8 cellular contexts compared by ENCODE assay signal in genomic region chr5:100535060-100536005, GRCh38. TPM values are rescaled to one million over a fixed set of nuclear protein-coding genes. Genes with fewer than 3 reads are reported as not detected.
DNase-seq lines count a peak whose midpoint lies in the region; ATAC-seq and TF ChIP-seq lines count a peak whose summit lies in the region.

FAM174A (plus strand) TSS chr5:100535374; CDS start chr5:100535531, 157 bp downstream.

- TF ChIP-seq CTCF in AG04450 (IDR thresholded peaks at IDR 0.05; ENCODE audit: low read depth, low read length): no peak

- TF ChIP-seq POLR2A in GM18951 (IDR thresholded peaks at IDR 0.05; ENCODE audit: extremely low read depth, insufficient read depth, insufficient read length): peak; percentile 71

- CTCF ChIA-PET in AG04450 (lab: Charles Lee): interaction anchor here (1.3 kb wide), 1 partner anchor 60 kb away, joined by 3 read pairs; no protein-coding TSS in a partner anchor

- ATAC-seq in HG03196 (IDR thresholded peaks at IDR 0.05; ENCODE audit: unreplicated experiment): peak; percentile 99

- peak within 1 kb of the TSS; percentile 83 for H3K4me3 ChIP-seq in AG04450 (ENCODE audit: low read depth, low read length)

- in situ Hi-C loops in GM18951 (cut with MboI; ENCODE audit: low sequenced_read_pairs, unreplicated experiment): no loop called here

- peak within 1 kb of the TSS; percentile 62 for H3K27ac ChIP-seq in AG04450 (ENCODE audit: low read depth, low read length)

- DNase-seq in AG04450 (ENCODE audit: low read depth, low spot score) (peak; percentile 94), NCI-H345 (lab: John Stamatoyannopoulos, UW) (peak; percentile 96), cerebellar cortex (ENCODE audit: low spot score) (peak; percentile 98), islet precursor cell (peak; percentile 96)
- DNase-seq in activated CD4-positive, CD25-positive, alpha-beta regulatory T cell treated with anti-CD3 and anti-CD28 coated beads, Interleukin-2, amount 50 U/mL, for 16 hours (ENCODE audit: low read depth, low spot score): peak; percentile 88
- peak; percentile 89 to 92 (median 90) for DNase-seq in stimulated activated CD4-positive, alpha-beta T cell treated with anti-CD3 and anti-CD28 coated beads, Interleukin-12 subunit alpha, Interleukin-12 subunit beta, amount 100 ng/mL, for 48 hours (ENCODE audit: low read depth in 2 of 3, low spot score in 1 of 3)

- POLR2A ChIA-PET in AG04450 (lab: Yijun Ruan, JAX): interaction anchor here (0.9 to 1.4 kb wide), 2 partner anchors 16 to 60 kb away, joined by 3 to 6 read pairs; no protein-coding TSS in a partner anchor

- H3K27me3 ChIP-seq in AG04450 (ENCODE audit: control insufficient read depth, insufficient read depth, low read length): no peaks in the 10 kb centered on the region

- H3K9me3 ChIP-seq in AG04450 (ENCODE audit: control insufficient read depth, insufficient read depth, low read length): peaks cover 3% of the 10 kb centered on the region; the same call in 1 of the 2 replicates

RNA-seq across cellular contexts. Expression of gene FAM174A, which starts in this region (rescaled TPM):
- polyA plus RNA-seq in AG04450 (2011; rRNA removed): 6.8 and 8.4 TPM in 2 replicates
- polyA minus RNA-seq in AG04450 (2011; rRNA and poly(A)+ RNA removed): 3.1 and 3.6 TPM in 2 replicates

Comparison
In these comparisons a context has a peak if more than half of its experiments do, and no peak if none do; other contexts are left out.
1. Peak in every context shown above with its lines: DNase-seq, ATAC-seq, H3K4me3 ChIP-seq and H3K27ac ChIP-seq.